In genomic region chr2:96225016-96225533, GRCh38 we compare ENCODE assay signal across 12 cellular contexts. TPM values are rescaled to one million over a fixed set of nuclear protein-coding genes. Genes with fewer than 3 reads are reported as not detected.
DNase-seq lines count a peak whose midpoint lies in the region; ATAC-seq, FAIRE-seq and TF ChIP-seq lines count a peak whose summit lies in the region.
"Had no signal": no experiment of that assay in that cellular context is flagged by ENCODE, and none has a peak within 500 bp of the region (broad histone marks: within the 10 kb centered on the region; RNA-seq: fewer than 3 reads in every experiment).

No MANE protein-coding gene starts in this region.

- DNase-seq in GM19239 (ENCODE audit: insufficient read length, low spot score) (peak; percentile 25), T-helper 17 cell (no peak), NCI-H2081 treated with DMSO at 0.1 percent for 48 hours (lab: John Stamatoyannopoulos, UW) (no peak), cardiac septum (ENCODE audit: low spot score) (no peak), SK-N-SH (no peak), NCI-H1436 treated with DMSO at 0.1 percent for 48 hours (lab: John Stamatoyannopoulos, UW) (no peak)
- DNase-seq: activated effector memory CD4-positive, alpha-beta T cell treated with Interleukin-2 at 50 U/mL for 16 hours; BE2C; natural killer cell; NK-92 treated with Interleukin-12 subunit alpha and Interleukin-12 subunit beta, amount 100 ng/mL, for 24 hours had no signal

- H3K36me3 ChIP-seq in BLaER1 (peaks cover 8% of the 10 kb centered on the region; the same call in 1 of the 2 replicates), SK-N-SH (replicated peaks in 1 of 2; ENCODE audit: control insufficient read depth in 1 of 2, insufficient read depth in 2 of 2, low read length in 1 of 2) (no peaks in the 10 kb centered on the region)
- H3K36me3 ChIP-seq: BE2C had no signal

- TF ChIP-seq EP300 in SK-N-SH (IDR thresholded peaks at IDR 0.05; ENCODE audit: borderline replicate concordance in 1 of 2, low read depth in 1 of 2, low read length in 1 of 2) = no peak

- no peak overlapping the region for H2AFZ ChIP-seq in SK-N-SH (ENCODE audit: low read depth)

- H3K4me1 ChIP-seq in BLaER1 (peaks cover 20% of the 10 kb centered on the region), SK-N-SH (ENCODE audit: control insufficient read depth in 1 of 2, insufficient read depth in 2 of 2, low read depth in 1 of 2, low read length in 1 of 2) (no peaks in the 10 kb centered on the region; a peak in 1 of 4 replicates)
- H3K4me1 ChIP-seq: BE2C had no signal

- no peak for TF ChIP-seq CTCF in SK-N-SH (IDR thresholded peaks at IDR 0.05)

- CTCF ChIA-PET in SK-N-SH (lab: Yijun Ruan, JAX) = interaction anchor here (1.1 to 1.3 kb wide), 2 partner anchors 51 to 232 kb away, joined by 3 to 4 read pairs; no protein-coding TSS in a partner anchor

- H3K27me3 Mint-ChIP-seq in T-helper 17 cell = no peaks in the 10 kb centered on the region

- peaks cover 8% of the 10 kb centered on the region for H3K4me1 Mint-ChIP-seq in T-helper 17 cell
- H3K4me1 Mint-ChIP-seq: natural killer cell had no signal

- no peaks in the 10 kb centered on the region for H3K9me2 ChIP-seq in SK-N-SH

- H3K27ac ChIP-seq in BLaER1 = peak overlapping the region; percentile 93
- no peak overlapping the region for H3K27ac ChIP-seq in SK-N-SH (ENCODE audit: low read depth in 2 of 2, low read length in 1 of 2)

- H3K9me3 ChIP-seq in BLaER1 (no peaks in the 10 kb centered on the region), T-helper 17 cell (ENCODE audit: control insufficient read depth, low read length, poor library complexity, severe bottlenecking) (no peaks in the 10 kb centered on the region), SK-N-SH (no peaks in the 10 kb centered on the region)
- H3K9me3 ChIP-seq: BE2C had no signal

- peak; percentile 74 for ATAC-seq in HG03108 (IDR thresholded peaks at IDR 0.05; ENCODE audit: unreplicated experiment)
- peak; percentile 42 for ATAC-seq in T-helper 17 cell

- H3K4me3 Mint-ChIP-seq in T-helper 17 cell = no peak overlapping the region
- H3K4me3 Mint-ChIP-seq: natural killer cell had no signal

- peak overlapping the region; percentile 79 for H3K4me2 ChIP-seq in BLaER1
- no peak overlapping the region for H3K4me2 ChIP-seq in SK-N-SH

- POLR2A ChIA-PET in SK-N-SH (lab: Yijun Ruan, JAX) = no interaction called here

- H4K20me1 ChIP-seq in BLaER1 = no peaks in the 10 kb centered on the region
- H4K20me1 ChIP-seq in SK-N-SH (ENCODE audit: insufficient read depth) = no peaks in the 10 kb centered on the region

- peaks cover 3% of the 10 kb centered on the region for H3K36me3 Mint-ChIP-seq in T-helper 17 cell (ENCODE audit: low read depth)
- H3K36me3 Mint-ChIP-seq: natural killer cell had no signal

- no peak for TF ChIP-seq RAD21 in SK-N-SH (IDR thresholded peaks at IDR 0.05; ENCODE audit: low read length)

- H3K9ac ChIP-seq in BLaER1 = peak overlapping the region; percentile 67
- H3K9ac ChIP-seq in SK-N-SH = no peak overlapping the region

- H3K4me3 ChIP-seq in BLaER1 (no peak overlapping the region; the same call in 1 of the 2 replicates), SK-N-SH (ENCODE audit: low read depth in 2 of 2, low read length in 1 of 2) (no peak overlapping the region)

- H3K27ac Mint-ChIP-seq in T-helper 17 cell = no peak overlapping the region
- H3K27ac Mint-ChIP-seq: natural killer cell had no signal

- whole genome bisulfite sequencing in SK-N-SH (ENCODE audit: low lambda C conversion rate) = 86% methylated on average over 3 of the region's 3 CpGs

- intact Hi-C loops in cardiac septum (cut with DNase I) = no loop called here

- H3K79me2 ChIP-seq in SK-N-SH (ENCODE audit: insufficient read depth) = peaks cover 10% of the 10 kb centered on the region; the same call in 1 of the 2 replicates

- H3K27me3 ChIP-seq in BLaER1 (no peaks in the 10 kb centered on the region), SK-N-SH (ENCODE audit: insufficient read depth) (no peaks in the 10 kb centered on the region)
- H3K27me3 ChIP-seq: BE2C had no signal

- H3F3A ChIP-seq in SK-N-SH (replicated peaks; ENCODE audit: insufficient read depth) = no peaks in the 10 kb centered on the region

- FAIRE-seq in GM19239 (lab: Jason Lieb, UNC) = peak; percentile 97

TF ChIP-seq in SK-N-SH, 30 proteins besides CTCF, POLR2A, EP300 and RAD21:
- TF ChIP-seq FOXJ3 (CRISPR knock-in tag; IDR thresholded peaks at IDR 0.05) (no peak), NFIC (IDR thresholded peaks at IDR 0.05; ENCODE audit: borderline replicate concordance) (no peak), EZH2phosphoT487 (IDR thresholded peaks at IDR 0.05; ENCODE audit: borderline replicate concordance, low read depth) (no peak), ZBTB33 (IDR thresholded peaks at IDR 0.05; ENCODE audit: borderline replicate concordance, low read depth) (no peak)

RNA-seq across cellular contexts. Expression of gene STARD7, which starts 16.4 kb away (rescaled TPM):
- 10 to 100 TPM; 59.2 to 72.6 TPM for total RNA-seq in T-helper 17 cell
- 142 TPM for total RNA-seq in cardiac septum
- 36.1 and 45.8 TPM in 2 replicates for polyA plus RNA-seq in SK-N-SH (2012; rRNA removed)
- 51.1 and 53.2 TPM in 2 replicates for polyA plus RNA-seq in SK-N-SH (2012; cell fraction: cytosol; rRNA removed)
- 32.7 and 48.4 TPM in 2 replicates for polyA plus RNA-seq in SK-N-SH (2012; cell fraction: nucleus; rRNA removed)

RNA-seq across cellular contexts. Expression of gene TMEM127, which starts 40.7 kb away (rescaled TPM):
- 10 to 100 TPM; 36.4 to 44.8 TPM for total RNA-seq in T-helper 17 cell
- 92.7 TPM for total RNA-seq in cardiac septum
- 40.9 and 47.9 TPM in 2 replicates for polyA plus RNA-seq in SK-N-SH (2012; rRNA removed)
- 25.6 and 37.1 TPM in 2 replicates for polyA plus RNA-seq in SK-N-SH (2012; cell fraction: cytosol; rRNA removed)
- 20.5 and 32.1 TPM in 2 replicates for polyA plus RNA-seq in SK-N-SH (2012; cell fraction: nucleus; rRNA removed)

RNA-seq across cellular contexts. Expression of gene CIAO1, which starts 41.0 kb away (rescaled TPM):
- total RNA-seq in T-helper 17 cell = 10 to 100 TPM; 60.0 to 61.5 TPM
- 56.1 TPM for total RNA-seq in cardiac septum
- 120 and 158 TPM in 2 replicates for polyA plus RNA-seq in SK-N-SH (2012; rRNA removed)
- 85.4 and 125 TPM in 2 replicates for polyA plus RNA-seq in SK-N-SH (2012; cell fraction: cytosol; rRNA removed)
- polyA plus RNA-seq in SK-N-SH (2012; cell fraction: nucleus; rRNA removed) = 188 and 242 TPM in 2 replicates
